Comparison of ENCODE assay signal across 21 cellular contexts in the genomic region with DNA sequence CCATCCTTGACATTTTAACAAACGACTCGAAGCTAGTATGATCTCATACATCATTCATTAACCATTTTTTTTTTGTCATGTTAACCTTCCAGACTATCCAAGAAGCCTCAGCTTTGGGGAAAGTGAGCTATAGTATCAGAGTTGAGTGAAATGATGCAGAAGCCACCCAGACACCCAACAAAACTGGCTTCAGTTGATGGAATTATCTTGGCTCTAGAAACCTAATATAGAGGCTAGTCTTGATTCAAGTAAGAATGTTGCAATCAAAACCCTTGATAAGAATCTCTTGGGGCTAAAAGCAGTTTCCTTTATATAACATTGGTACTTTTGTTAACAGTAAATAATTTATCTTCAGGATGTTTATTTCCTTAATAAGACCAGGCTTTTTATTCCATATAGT. TPM values are rescaled to one million over a fixed set of nuclear protein-coding genes. Genes with fewer than 3 reads are reported as not detected.
DNase-seq lines count a peak whose midpoint lies in the region; ATAC-seq lines count a peak whose summit lies in the region.
"Had no signal": no experiment of that assay in that cellular context is flagged by ENCODE, and none has a peak within 500 bp of the region (broad histone marks: within the 10 kb centered on the region; RNA-seq: fewer than 3 reads in every experiment).

No MANE protein-coding gene starts in this region.

- no peak for DNase-seq in Right ventricle myocardium superior
- DNase-seq in cardiac septum (ENCODE audit: low spot score): no peak
- DNase-seq in adipocyte (ENCODE audit: low read depth): peak; percentile 56
- peak; percentile 10 for DNase-seq in glomerular visceral epithelial cell (ENCODE audit: extremely low spot score)
- no peak for DNase-seq in D341Med (ENCODE audit: low spot score)
- DNase-seq in NK-92 treated with Interleukin-12 subunit alpha and Interleukin-12 subunit beta, amount 100 ng/mL, for 24 hours (lab: John Stamatoyannopoulos, UW): no peak
- no peak for DNase-seq in HK-2 (ENCODE audit: unreplicated experiment)
- DNase-seq: AML-193, DMS153, GF-D8, GOT3, NCI-H1417 treated with DMSO at 0.1 percent for 48 hours, NCI-H187 treated with DMSO at 0.1 percent for 48 hours, NCI-H345, NCI-H524 treated with DMSO at 0.1 percent for 48 hours, RPMI8226 had no signal

- ATAC-seq in Right ventricle myocardium superior (ENCODE audit: poor library complexity): peak; percentile 77
- ATAC-seq in HG02798 (IDR thresholded peaks at IDR 0.05; ENCODE audit: poor library complexity, unreplicated experiment): no peak
- ATAC-seq: GM12878, HCT116 had no signal

- H3K4me1 ChIP-seq in adipocyte (ENCODE audit: control insufficient read depth, insufficient read depth, low read length): peaks cover 14% of the 10 kb centered on the region

- H3K4me3 ChIP-seq in adipocyte (ENCODE audit: low read length): no peak overlapping the region
- H3K4me3 ChIP-seq: GM12878 had no signal

- no peak overlapping the region for H3K9ac ChIP-seq in adipocyte (ENCODE audit: low read length)
- H3K9ac ChIP-seq: KMS-11 had no signal

- peaks cover 26% of the 10 kb centered on the region for H3K36me3 ChIP-seq in adipocyte (ENCODE audit: control insufficient read depth, insufficient read depth, low read length, severe bottlenecking)

- no peaks in the 10 kb centered on the region for H3K9me3 ChIP-seq in adipocyte (ENCODE audit: control insufficient read depth, low read length)

- intact Hi-C loops in Right ventricle myocardium superior (cut with DNase I): no loop called here
- intact Hi-C loops in cardiac septum (cut with DNase I): no loop called here

- no peaks in the 10 kb centered on the region for H3K27me3 ChIP-seq in adipocyte (replicated peaks; ENCODE audit: control insufficient read depth, insufficient read depth, low read length)

RNA-seq across cellular contexts. Expression of a gene that starts 7.8 kb away (rescaled TPM):
- total RNA-seq in Right ventricle myocardium superior (1.9 TPM), cardiac septum (7.0 TPM)
- total RNA-seq: PC-3 had no signal

Comparison
In these comparisons a context has a peak if more than half of its experiments do, and no peak if none do; other contexts are left out.
1. DNase-seq: peak in adipocyte (single experiment) and glomerular visceral epithelial cell (single experiment); none in Right ventricle myocardium superior (single experiment), cardiac septum (single experiment), D341Med (single experiment), NK-92 treated with Interleukin-12 subunit alpha and Interleukin-12 subunit beta, amount 100 ng/mL, for 24 hours (single experiment) and HK-2 (single experiment).